Comparison of ENCODE assay signal across 13 cellular contexts in the genomic region with DNA sequence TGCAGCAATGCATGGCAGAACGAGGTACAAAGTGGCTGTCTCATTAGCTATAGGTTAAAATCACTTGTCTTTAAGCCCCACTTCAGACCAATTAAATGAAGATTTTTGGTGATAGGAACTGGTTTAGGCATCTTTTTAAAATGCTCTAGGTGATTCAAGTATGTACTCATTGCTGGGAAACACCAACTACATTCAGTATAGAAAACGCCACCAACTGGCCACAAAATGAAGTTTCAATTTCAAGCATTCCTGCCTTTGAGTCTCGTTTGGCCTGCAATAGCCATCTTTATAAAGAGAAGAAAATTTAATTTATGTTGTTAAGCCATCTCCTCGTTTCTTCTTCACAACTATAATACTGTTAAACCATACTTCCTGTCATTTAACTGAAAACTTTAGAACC.
A peak's percentile ranks its signal among the peaks of the same experiment; 100 is the strongest.
DNase-seq lines count a peak whose midpoint lies in the region; ATAC-seq and TF ChIP-seq lines count a peak whose summit lies in the region.
"Had no signal": no experiment of that assay in that cellular context is flagged by ENCODE, and none has a peak within 500 bp of the region (broad histone marks: within the 10 kb centered on the region; RNA-seq: fewer than 3 reads in every experiment).

No MANE protein-coding gene starts in this region.

- no peaks in the 10 kb centered on the region for H3K36me3 Mint-ChIP-seq in MCF 10A (ENCODE audit: insufficient read depth, unreplicated experiment)
- H3K36me3 Mint-ChIP-seq: activated naive CD8-positive, alpha-beta T cell treated with anti-CD3 and anti-CD28 coated beads for 36 hours had no signal

- TF ChIP-seq CTCF in MCF 10A (IDR thresholded peaks at IDR 0.05; ENCODE audit: unreplicated experiment) (no peak), breast epithelium (IDR thresholded peaks at IDR 0.05) (no peak), epithelial cell of proximal tubule (conservative IDR thresholded peaks at IDR 0.05; ENCODE audit: low read depth, low read length) (peak; percentile 65)

- H3K9me3 ChIP-seq in breast epithelium (no peaks in the 10 kb centered on the region), NT2/D1 (ENCODE audit: insufficient read depth, low read length) (no peaks in the 10 kb centered on the region)

- no TSS peak for BruUV-seq in MCF 10A (replicated peaks; lab: Mats Ljungman, UMichigan)

- H3K27me3 Mint-ChIP-seq in MCF 10A (ENCODE audit: insufficient read depth, unreplicated experiment), result peaks cover 32% of the 10 kb centered on the region
- H3K27me3 Mint-ChIP-seq in stimulated activated naive CD8-positive, alpha-beta T cell treated with anti-CD3 and anti-CD28 coated beads, Interleukin-15, amount 100 ng/mL, for 72 hours, result no peaks in the 10 kb centered on the region
- H3K27me3 Mint-ChIP-seq: activated naive CD8-positive, alpha-beta T cell treated with anti-CD3 and anti-CD28 coated beads for 36 hours; B cell had no signal

- no peak overlapping the region for H3K4me3 ChIP-seq in breast epithelium
- no peak overlapping the region for H3K4me3 ChIP-seq in NT2/D1 (ENCODE audit: insufficient read length, low read depth)
- no peak overlapping the region for H3K4me3 ChIP-seq in epithelial cell of proximal tubule (ENCODE audit: low read depth, low read length)

- ATAC-seq in HG03378 (IDR thresholded peaks at IDR 0.05; ENCODE audit: unreplicated experiment), result no peak
- no peak for ATAC-seq in stimulated activated naive CD8-positive, alpha-beta T cell treated with anti-CD3 and anti-CD28 coated beads, Interleukin-15, amount 100 ng/mL, for 72 hours

- H3K4me1 Mint-ChIP-seq in MCF 10A (ENCODE audit: insufficient read depth, unreplicated experiment), result no peaks in the 10 kb centered on the region
- no peaks in the 10 kb centered on the region for H3K4me1 Mint-ChIP-seq in stimulated activated naive CD8-positive, alpha-beta T cell treated with anti-CD3 and anti-CD28 coated beads, Interleukin-15, amount 100 ng/mL, for 72 hours
- H3K4me1 Mint-ChIP-seq: activated naive CD8-positive, alpha-beta T cell treated with anti-CD3 and anti-CD28 coated beads for 36 hours; B cell had no signal

- H3K4me1 ChIP-seq in breast epithelium, result no peaks in the 10 kb centered on the region
- no peaks in the 10 kb centered on the region for H3K4me1 ChIP-seq in NT2/D1 (ENCODE audit: insufficient read depth, insufficient read length)

- intact Hi-C loops in MCF 10A (cut with micrococcal nuclease), result no loop called here
- intact Hi-C loops in breast epithelium (cut with DNase I; ENCODE audit: low total_unique reads), result no loop called here

- peak; percentile 16 for DNase-seq in MCF 10A (ENCODE audit: unreplicated experiment)
- no peak for DNase-seq in breast epithelium (ENCODE audit: low spot score in 2 of 2)
- peak; percentile 6 for DNase-seq in NT2/D1 (ENCODE audit: low read depth, low spot score)
- DNase-seq in epithelial cell of proximal tubule (ENCODE audit: low read depth), result peak; percentile 13
- DNase-seq in erythroblast (lab: John Stamatoyannopoulos, UW), result no peak
- no peak for DNase-seq in KG1 (lab: John Stamatoyannopoulos, UW)
- DNase-seq in stimulated activated naive CD8-positive, alpha-beta T cell treated with anti-CD3 and anti-CD28 coated beads, Interleukin-15, amount 100 ng/mL, for 72 hours, result no peak
- DNase-seq: activated CD4-positive, alpha-beta T cell treated with anti-CD3 and anti-CD28 coated beads, Interleukin-2, amount 50 U/mL, for 4 hours; activated naive CD8-positive, alpha-beta T cell treated with anti-CD3 and anti-CD28 coated beads for 36 hours; effector CD8-positive, alpha-beta T cell; NCI-H2081 treated with DMSO at 0.1 percent for 48 hours had no signal

- no peak overlapping the region for H3K27ac Mint-ChIP-seq in MCF 10A (ENCODE audit: low read depth, unreplicated experiment)
- no peak overlapping the region for H3K27ac Mint-ChIP-seq in stimulated activated naive CD8-positive, alpha-beta T cell treated with anti-CD3 and anti-CD28 coated beads, Interleukin-15, amount 100 ng/mL, for 72 hours
- H3K27ac Mint-ChIP-seq: activated naive CD8-positive, alpha-beta T cell treated with anti-CD3 and anti-CD28 coated beads for 36 hours; B cell had no signal

- H3K36me3 ChIP-seq in breast epithelium, result no peaks in the 10 kb centered on the region
- H3K36me3 ChIP-seq in NT2/D1 (ENCODE audit: insufficient read depth, insufficient read length, low read length), result no peaks in the 10 kb centered on the region

- CTCF ChIA-PET in MCF 10A (lab: Yijun Ruan, JAX), result no interaction called here

- H3K27me3 ChIP-seq in breast epithelium, result no peaks in the 10 kb centered on the region
- no peaks in the 10 kb centered on the region for H3K27me3 ChIP-seq in NT2/D1 (ENCODE audit: insufficient read depth, insufficient read length)

- no peak overlapping the region for H3K4me3 Mint-ChIP-seq in MCF 10A (ENCODE audit: unreplicated experiment)
- H3K4me3 Mint-ChIP-seq in stimulated activated naive CD8-positive, alpha-beta T cell treated with anti-CD3 and anti-CD28 coated beads, Interleukin-15, amount 100 ng/mL, for 72 hours, result no peak overlapping the region
- H3K4me3 Mint-ChIP-seq: activated naive CD8-positive, alpha-beta T cell treated with anti-CD3 and anti-CD28 coated beads for 36 hours; B cell had no signal

- no peaks in the 10 kb centered on the region for H3K9me3 Mint-ChIP-seq in MCF 10A (ENCODE audit: unreplicated experiment)
- H3K9me3 Mint-ChIP-seq in stimulated activated naive CD8-positive, alpha-beta T cell treated with anti-CD3 and anti-CD28 coated beads, Interleukin-15, amount 100 ng/mL, for 72 hours, result no peaks in the 10 kb centered on the region

- TF ChIP-seq POLR2A in breast epithelium (IDR thresholded peaks at IDR 0.05) (no peak), erythroblast (IDR thresholded peaks at IDR 0.05; ENCODE audit: low read length) (no peak)

- no peak overlapping the region for H3K27ac ChIP-seq in breast epithelium

- POLR2A ChIA-PET in MCF 10A (lab: Yijun Ruan, JAX), result no interaction called here

- no peak overlapping the region for H3K9ac ChIP-seq in NT2/D1 (ENCODE audit: insufficient read length, low read depth)

Comparison
In these comparisons a context has a peak if more than half of its experiments do, and no peak if none do; other contexts are left out.
1. DNase-seq: peak in MCF 10A (single experiment), NT2/D1 (single experiment) and epithelial cell of proximal tubule (single experiment); none in breast epithelium (0 of 2), erythroblast (0 of 2), KG1 (single experiment) and stimulated activated naive CD8-positive, alpha-beta T cell treated with anti-CD3 and anti-CD28 coated beads, Interleukin-15, amount 100 ng/mL, for 72 hours (0 of 2).